10 cellular contexts compared by ENCODE assay signal in the genomic region with DNA sequence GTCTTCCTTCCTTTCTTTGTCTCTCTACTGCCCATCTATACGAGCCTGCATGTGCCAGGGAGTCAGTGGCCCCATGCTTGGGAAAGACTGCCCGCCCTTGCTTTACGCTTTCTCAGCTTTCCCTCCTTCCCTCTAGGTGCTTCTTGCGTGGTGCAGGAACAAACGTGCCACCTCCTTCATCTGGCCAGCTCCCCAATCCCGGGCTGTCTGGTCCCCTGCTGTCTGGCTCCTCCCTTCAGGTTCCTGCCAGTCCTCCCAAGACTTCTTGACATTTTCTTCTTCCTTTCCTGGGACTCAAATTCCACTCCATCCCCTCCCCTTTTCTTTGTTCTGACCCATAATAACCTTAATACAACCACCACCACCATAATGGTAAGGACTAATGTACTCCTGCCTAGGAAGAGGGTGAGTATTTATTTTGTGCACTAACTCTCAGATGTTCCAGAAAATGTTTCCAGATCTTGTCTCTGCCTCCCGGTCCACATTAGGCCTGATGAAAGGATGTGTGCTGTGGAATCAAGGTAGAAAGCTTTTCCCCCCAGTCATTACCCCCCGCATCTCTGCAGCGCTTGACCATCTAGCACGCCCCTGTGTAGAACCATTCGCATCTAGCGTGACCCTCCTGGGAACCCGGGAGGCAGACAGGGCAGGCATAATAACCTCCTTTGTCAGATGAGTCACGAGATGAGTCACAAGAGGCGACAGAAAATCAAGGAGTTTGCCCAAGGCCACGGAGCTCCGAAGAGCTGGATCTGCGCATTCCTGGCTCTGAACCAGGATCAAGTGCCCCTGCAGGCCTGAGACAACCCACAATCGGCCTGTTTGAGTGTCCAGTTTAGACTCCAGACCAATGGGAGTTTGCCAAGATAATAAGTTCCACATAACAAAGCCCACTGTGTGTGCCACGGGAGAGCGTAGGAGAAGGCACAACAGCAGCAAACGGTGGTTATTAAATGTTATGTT.
DNase-seq lines count a peak whose midpoint lies in the region; FAIRE-seq and TF ChIP-seq lines count a peak whose summit lies in the region.
"Had no signal": no experiment of that assay in that cellular context is flagged by ENCODE, and none has a peak within 500 bp of the region (broad histone marks: within the 10 kb centered on the region; RNA-seq: fewer than 3 reads in every experiment).

No MANE protein-coding gene starts in this region.

- TF ChIP-seq CTCF in fibroblast of pulmonary artery (IDR thresholded peaks at IDR 0.05; ENCODE audit: low read length, missing control alignments), result no peak
- TF ChIP-seq CTCF in retinal pigment epithelial cell (conservative IDR thresholded peaks at IDR 0.05; ENCODE audit: low read depth, low read length), result no peak

- FAIRE-seq in RCC 7860 (lab: Jason Lieb, UNC), result peak; percentile 95

- peak; percentile 57 for DNase-seq in GOT3 (lab: John Stamatoyannopoulos, UW)
- peak; percentile 93 for DNase-seq in RCC 7860 (ENCODE audit: low spot score)
- peak; percentile 78 for DNase-seq in fibroblast of pulmonary artery (ENCODE audit: low read depth)
- DNase-seq in retinal pigment epithelial cell (ENCODE audit: low read depth), result peak; percentile 97
- no peak for DNase-seq in activated naive CD4-positive, alpha-beta T cell treated with anti-CD3 and anti-CD28 coated beads, Interleukin-2, amount 50 U/mL, for 16 hours
- no peak for DNase-seq in activated naive CD4-positive, alpha-beta T cell treated with Interleukin-2 at 50 U/mL for 16 hours
- DNase-seq in iPS-NIHi11 (ENCODE audit: low spot score), result no peak
- no peak for DNase-seq in central memory CD4-positive, alpha-beta T cell
- DNase-seq: activated T-cell treated with anti-CD3 and anti-CD28 coated beads, Interleukin-2, amount 50 U/mL, for 24 hours; stimulated activated CD4-positive, alpha-beta T cell treated with anti-CD3 and anti-CD28 coated beads, Interleukin-12 subunit alpha, Interleukin-12 subunit beta, amount 100 ng/mL, for 4 hours had no signal

- H3K4me3 ChIP-seq in fibroblast of pulmonary artery (replicated peaks; ENCODE audit: low read depth, low read length) (no peak overlapping the region), retinal pigment epithelial cell (ENCODE audit: low read length) (no peak overlapping the region)

Comparison
In these comparisons a context has a peak if more than half of its experiments do, and no peak if none do; other contexts are left out.
1. DNase-seq: peak in GOT3 (single experiment), RCC 7860 (single experiment), fibroblast of pulmonary artery (single experiment) and retinal pigment epithelial cell (single experiment); none in activated naive CD4-positive, alpha-beta T cell treated with anti-CD3 and anti-CD28 coated beads, Interleukin-2, amount 50 U/mL, for 16 hours (single experiment), activated naive CD4-positive, alpha-beta T cell treated with Interleukin-2 at 50 U/mL for 16 hours (single experiment), iPS-NIHi11 (single experiment) and central memory CD4-positive, alpha-beta T cell (single experiment).